Comparison of ENCODE assay signal across 13 cellular contexts in genomic region chr11:27090357-27090948, GRCh38. TPM values are rescaled to one million over a fixed set of nuclear protein-coding genes. Genes with fewer than 3 reads are reported as not detected.
"Had no signal": no experiment of that assay in that cellular context is flagged by ENCODE, and none has a peak within 500 bp of the region (broad histone marks: within the 10 kb centered on the region; RNA-seq: fewer than 3 reads in every experiment).

No MANE protein-coding gene starts in this region.

RNA-seq across cellular contexts. Expression of gene BBOX1, which starts 49.8 kb away (rescaled TPM):
- total RNA-seq: colonic mucosa; endothelial cell of umbilical vein; epithelial cell of proximal tubule; fibroblast of lung; foreskin keratinocyte; lung microvascular endothelial cell; mesothelial cell of epicardium; mucosa of descending colon; naive thymus-derived CD4-positive, alpha-beta T cell; right cardiac atrium; sigmoid colon; spleen had no signal
- polyA plus RNA-seq: endothelial cell of umbilical vein; fibroblast of lung; foreskin keratinocyte; heart left ventricle; naive thymus-derived CD4-positive, alpha-beta T cell; sigmoid colon; spleen had no signal
